Comparison of ENCODE assay signal across 10 cellular contexts in genomic region chr1:243267346-243268283, GRCh38. TPM values are rescaled to one million over a fixed set of nuclear protein-coding genes. Genes with fewer than 3 reads are reported as not detected.
DNase-seq lines count a peak whose midpoint lies in the region; ATAC-seq and TF ChIP-seq lines count a peak whose summit lies in the region.
"Had no signal": no experiment of that assay in that cellular context is flagged by ENCODE, and none has a peak within 500 bp of the region (broad histone marks: within the 10 kb centered on the region; RNA-seq: fewer than 3 reads in every experiment).

No MANE protein-coding gene starts in this region.

- TF ChIP-seq POLR2A in breast epithelium (IDR thresholded peaks at IDR 0.05) = no peak

- intact Hi-C loops in MCF 10A (cut with micrococcal nuclease) = no loop called here
- intact Hi-C loops in breast epithelium (cut with DNase I; ENCODE audit: low total_unique reads) = no loop called here
- intact Hi-C loops in ascending aorta (cut with DNase I) = no loop called here
- intact Hi-C loops in upper lobe of right lung (cut with DNase I) = no loop called here
- intact Hi-C loops in aorta (cut with DNase I) = no loop called here

- DNase-seq in MCF 10A (ENCODE audit: unreplicated experiment) = peak; percentile 87
- no peak for DNase-seq in breast epithelium (ENCODE audit: low spot score in 2 of 2)
- no peak for DNase-seq in ascending aorta (ENCODE audit: low spot score in 2 of 2)
- DNase-seq in left lobe of liver (ENCODE audit: low spot score) = no peak
- DNase-seq in upper lobe of right lung = peak; percentile 87
- DNase-seq in NCI-H774 (lab: John Stamatoyannopoulos, UW) = no peak
- no peak for DNase-seq in T-helper 2 cell
- DNase-seq in aorta = no peak
- DNase-seq: 8988T, NCI-H1436 treated with DMSO at 0.1 percent for 48 hours had no signal

- H3K27ac Mint-ChIP-seq in MCF 10A (ENCODE audit: low read depth, unreplicated experiment) = peak overlapping the region; percentile 50

- TF ChIP-seq CTCF in MCF 10A (IDR thresholded peaks at IDR 0.05; ENCODE audit: unreplicated experiment) (no peak), breast epithelium (IDR thresholded peaks at IDR 0.05) (no peak), ascending aorta (IDR thresholded peaks at IDR 0.05) (no peak), upper lobe of right lung (IDR thresholded peaks at IDR 0.05) (no peak)

- peaks cover 3% of the 10 kb centered on the region for H3K36me3 ChIP-seq in breast epithelium
- peaks cover 0 to 6% of the 10 kb centered on the region in 2 donors for H3K36me3 ChIP-seq in ascending aorta
- peaks cover 21% of the 10 kb centered on the region for H3K36me3 ChIP-seq in upper lobe of right lung
- H3K36me3 ChIP-seq in aorta (ENCODE audit: control insufficient read depth in 1 of 2, insufficient read depth in 2 of 2, low read length in 1 of 2) = peaks cover 0 to 1% of the 10 kb centered on the region in 2 donors

- peaks cover 34% of the 10 kb centered on the region for H3K4me1 Mint-ChIP-seq in MCF 10A (ENCODE audit: insufficient read depth, unreplicated experiment)

- ATAC-seq in left lobe of liver = peak; percentile 56
- peak; percentile 90 for ATAC-seq in upper lobe of right lung
- ATAC-seq in aorta (ENCODE audit: low FRiP score) = no peak

- H3K27me3 ChIP-seq in breast epithelium = no peaks in the 10 kb centered on the region
- H3K27me3 ChIP-seq in ascending aorta = no peaks in the 10 kb centered on the region
- H3K27me3 ChIP-seq in upper lobe of right lung = no peaks in the 10 kb centered on the region
- H3K27me3 ChIP-seq in aorta (ENCODE audit: control insufficient read depth in 1 of 2, insufficient read depth in 2 of 2, low read length in 1 of 2) = no peaks in the 10 kb centered on the region

- no peaks in the 10 kb centered on the region for H3K27me3 Mint-ChIP-seq in MCF 10A (ENCODE audit: insufficient read depth, unreplicated experiment)

- peak overlapping the region; percentile 23 for H3K4me3 Mint-ChIP-seq in MCF 10A (ENCODE audit: unreplicated experiment)

- H3K4me1 ChIP-seq in breast epithelium (peaks cover 0 to 9% of the 10 kb centered on the region in 2 donors), ascending aorta (peaks cover 0 to 27% of the 10 kb centered on the region in 2 donors), upper lobe of right lung (peaks cover 46% of the 10 kb centered on the region), aorta (ENCODE audit: control insufficient read depth in 1 of 2, insufficient read depth in 2 of 2, low read length in 2 of 2) (peaks cover 2 to 10% of the 10 kb centered on the region in 2 donors)

- POLR2A ChIA-PET in MCF 10A (lab: Yijun Ruan, JAX) = interaction anchor here (0.6 to 9.4 kb wide), 7 partner anchors 11 to 376 kb away, joined by 3 to 161 read pairs (median 7); partner anchors contain the start of genes CEP170 and SDCCAG8

- BruUV-seq in MCF 10A (replicated peaks; lab: Mats Ljungman, UMichigan) = no TSS peak

- H3K4me3 ChIP-seq in breast epithelium (no peak overlapping the region), ascending aorta (no peak overlapping the region), upper lobe of right lung (peak overlapping the region; percentile 5), aorta (ENCODE audit: low read length in 2 of 2) (no peak overlapping the region)

- H3K27ac ChIP-seq in breast epithelium (peak overlapping the region in 1 of 2 donors; percentile 25), ascending aorta (peak overlapping the region; percentile 54 to 64), upper lobe of right lung (peak overlapping the region; percentile 81), aorta (ENCODE audit: low read depth in 1 of 2, low read length in 2 of 2) (no peak overlapping the region)

- H3K9me3 ChIP-seq in breast epithelium (no peaks in the 10 kb centered on the region), ascending aorta (no peaks in the 10 kb centered on the region), upper lobe of right lung (no peaks in the 10 kb centered on the region), aorta (ENCODE audit: control insufficient read depth, low read length) (no peaks in the 10 kb centered on the region)

- no peaks in the 10 kb centered on the region for H3K9me3 Mint-ChIP-seq in MCF 10A (ENCODE audit: unreplicated experiment)

- CTCF ChIA-PET in MCF 10A (lab: Yijun Ruan, JAX) = interaction anchor here (1.0 to 3.9 kb wide), 2 partner anchors 8 to 11 kb away, joined by 3 to 16 read pairs; partner anchors contain the start of gene SDCCAG8

- 79 to 80% methylated on average over 26 of the region's 26 CpGs for WGBS in aorta, 2 donors

- H3K36me3 Mint-ChIP-seq in MCF 10A (ENCODE audit: insufficient read depth, unreplicated experiment) = peaks cover 34% of the 10 kb centered on the region

RNA-seq across cellular contexts. Expression of gene SDCCAG8, which starts 11.8 kb away (rescaled TPM):
- 81.1 and 128 TPM in 2 replicates for total RNA-seq in MCF 10A (2022)
- 10 to 100 TPM; 48.6 to 73.0 (median 62.3) TPM for total RNA-seq in breast epithelium
- total RNA-seq in ascending aorta = 97.1 TPM
- 15.2 TPM for total RNA-seq in left lobe of liver
- total RNA-seq in upper lobe of right lung = 71.9 TPM
- 10 to 100 TPM; 39.4 to 93.4 TPM for total RNA-seq in aorta
- polyA plus RNA-seq in aorta = 10 to 100 TPM; 23.2 to 24.9 TPM

RNA-seq across cellular contexts. Expression of gene CEP170, which starts 12.5 kb away (rescaled TPM):
- total RNA-seq in MCF 10A (2022) (148 and 182 TPM in 2 replicates), breast epithelium (10 to 100 TPM; 37.4 to 54.2 (median 47.4) TPM), ascending aorta (30.9 TPM), left lobe of liver (11.3 TPM), upper lobe of right lung (86.5 TPM), aorta (100 to 1,000 TPM in 1 of 2 donors, 10 to 100 TPM in 1; 63.5 to 120 TPM)
- polyA plus RNA-seq in aorta = 10 to 100 TPM; 12.9 to 13.7 TPM

Comparison
In these comparisons a context has a peak if more than half of its experiments do, and no peak if none do; other contexts are left out.
1. DNase-seq: peak in MCF 10A (single experiment) and upper lobe of right lung (single experiment); none in breast epithelium (0 of 2), ascending aorta (0 of 2), left lobe of liver (single experiment), NCI-H774 (single experiment), T-helper 2 cell (0 of 5) and aorta (0 of 2).
2. H3K27ac ChIP-seq: peak in ascending aorta (2 of 2) and upper lobe of right lung (single experiment); none in aorta (0 of 2).